39 cellular contexts compared by ENCODE assay signal in genomic region chr12:59320112-59320511, GRCh38.
"Had no signal": no experiment of that assay in that cellular context is flagged by ENCODE, and none has a peak within 500 bp of the region (broad histone marks: within the 10 kb centered on the region; RNA-seq: fewer than 3 reads in every experiment).

No MANE protein-coding gene starts in this region.

- H3K27ac Mint-ChIP-seq: activated naive CD4-positive, alpha-beta T cell treated with anti-CD3 and anti-CD28 coated beads for 36 hours; activated naive CD4-positive, alpha-beta T cell treated with anti-CD3 and anti-CD28 coated beads, Interleukin-2, amount 10 ng/mL, durations not matched to agents 7 days and 5 days; activated naive CD4-positive, alpha-beta T cell treated with anti-CD3 and anti-CD28 coated beads, Interleukin-2, amount 50 U/mL, for 24 hours; activated naive CD8-positive, alpha-beta T cell; activated naive CD8-positive, alpha-beta T cell treated with anti-CD3 and anti-CD28 coated beads for 36 hours; activated naive CD8-positive, alpha-beta T cell treated with anti-CD3 and anti-CD28 coated beads, Interleukin-2, amount 10 ng/mL, durations not matched to agents 7 days and 5 days; activated naive CD8-positive, alpha-beta T cell treated with anti-CD3 and anti-CD28 coated beads, Interleukin-2, amount 50 U/mL, for 24 hours; activated T-cell treated with anti-CD3 and anti-CD28 coated beads, Interleukin-2, amount 50 U/mL, for 72 hours; activated T-helper 1 cell treated with anti-CD3 and anti-CD28 coated beads, Interleukin-12 subunit alpha, Interleukin-12 subunit beta, Interleukin-2, Interleukin-4 antibody, amounts not matched to agents 30 ng/mL and 10 ng/mL and 1 ng/mL, durations not matched to agents 14 hours and 24 hours and 36 hours; activated T-helper 17 cell treated with anti-CD3 and anti-CD28 coated beads, Interleukin-2, amount 50 U/mL, for 72 hours; activated T-helper 2 cell treated with anti-CD3 and anti-CD28 coated beads, Interferon-gamma antibody, Interleukin-2, Interleukin-4, amounts not matched to agents 10 μg/mL and 5 μg/mL and 100 μg/mL, durations not matched to agents 14 hours and 24 hours and 36 hours; brain had no signal

- H3K36me3 ChIP-seq: adrenal gland, ascending aorta, brain microvascular endothelial cell, breast epithelium, cardiac muscle cell had no signal

- DNase-seq: activated effector memory CD4-positive, alpha-beta T cell treated with anti-CD3 and anti-CD28 coated beads, Interleukin-2, amount 50 U/mL, for 16 hours; activated effector memory CD4-positive, alpha-beta T cell treated with Interleukin-2 at 50 U/mL for 16 hours; activated gamma-delta T cell; activated gamma-delta T cell treated with Interleukin-2 at 50 U/mL for 16 hours; activated naive CD4-positive, alpha-beta T cell; activated naive CD4-positive, alpha-beta T cell treated with anti-CD3 and anti-CD28 coated beads for 36 hours; activated naive CD4-positive, alpha-beta T cell treated with anti-CD3 and anti-CD28 coated beads, Interleukin-2, amount 10 ng/mL, durations not matched to agents 7 days and 5 days; activated naive CD4-positive, alpha-beta T cell treated with anti-CD3 and anti-CD28 coated beads, Interleukin-2, amount 50 U/mL, for 16 hours; activated naive CD4-positive, alpha-beta T cell treated with Interleukin-2 at 50 U/mL for 16 hours; activated naive CD8-positive, alpha-beta T cell treated with anti-CD3 and anti-CD28 coated beads for 36 hours; activated naive CD8-positive, alpha-beta T cell treated with anti-CD3 and anti-CD28 coated beads, Interleukin-2, amount 10 ng/mL, durations not matched to agents 7 days and 5 days; activated naive CD8-positive, alpha-beta T cell treated with anti-CD3 and anti-CD28 coated beads, Interleukin-2, amount 50 U/mL, for 24 hours; activated T-cell treated with anti-CD3 and anti-CD28 coated beads, Interleukin-2, amount 50 U/mL, for 4 hours; activated T-cell treated with anti-CD3 and anti-CD28 coated beads, Interleukin-2, amount 50 U/mL, for 48 hours; activated T-cell treated with anti-CD3 and anti-CD28 coated beads, Interleukin-2, amount 50 U/mL, for 72 hours; adrenal gland; amniotic stem cell; amygdala; anterior cingulate cortex; aorta; body of pancreas; brain microvascular endothelial cell; caudate nucleus; central memory CD4-positive, alpha-beta T cell; cerebellar nuclear complex had no signal

- H3K4me1 ChIP-seq: adrenal gland, ascending aorta, body of pancreas, breast epithelium had no signal

- H3K27me3 Mint-ChIP-seq: activated naive CD4-positive, alpha-beta T cell treated with anti-CD3 and anti-CD28 coated beads, Interleukin-2, amount 10 ng/mL, durations not matched to agents 7 days and 5 days; activated naive CD4-positive, alpha-beta T cell treated with anti-CD3 and anti-CD28 coated beads, Interleukin-2, amount 50 U/mL, for 24 hours; activated naive CD8-positive, alpha-beta T cell; activated naive CD8-positive, alpha-beta T cell treated with anti-CD3 and anti-CD28 coated beads for 36 hours; activated naive CD8-positive, alpha-beta T cell treated with anti-CD3 and anti-CD28 coated beads, Interleukin-2, amount 10 ng/mL, durations not matched to agents 7 days and 5 days; activated naive CD8-positive, alpha-beta T cell treated with anti-CD3 and anti-CD28 coated beads, Interleukin-2, amount 50 U/mL, for 24 hours; activated T-helper 17 cell treated with anti-CD3 and anti-CD28 coated beads, Interleukin-2, amount 50 U/mL, for 72 hours; brain; central memory CD8-positive, alpha-beta T cell had no signal

- FAIRE-seq: astrocyte, bronchial epithelial cell, colon had no signal

- H3K4me3 Mint-ChIP-seq: activated naive CD4-positive, alpha-beta T cell treated with anti-CD3 and anti-CD28 coated beads for 36 hours; activated naive CD4-positive, alpha-beta T cell treated with anti-CD3 and anti-CD28 coated beads, Interleukin-2, amount 10 ng/mL, durations not matched to agents 7 days and 5 days; activated naive CD4-positive, alpha-beta T cell treated with anti-CD3 and anti-CD28 coated beads, Interleukin-2, amount 50 U/mL, for 24 hours; activated naive CD8-positive, alpha-beta T cell; activated naive CD8-positive, alpha-beta T cell treated with anti-CD3 and anti-CD28 coated beads for 36 hours; activated naive CD8-positive, alpha-beta T cell treated with anti-CD3 and anti-CD28 coated beads, Interleukin-2, amount 10 ng/mL, durations not matched to agents 7 days and 5 days; activated naive CD8-positive, alpha-beta T cell treated with anti-CD3 and anti-CD28 coated beads, Interleukin-2, amount 50 U/mL, for 24 hours; activated T-cell treated with anti-CD3 and anti-CD28 coated beads, Interleukin-2, amount 50 U/mL, for 4 hours; activated T-cell treated with anti-CD3 and anti-CD28 coated beads, Interleukin-2, amount 50 U/mL, for 72 hours; activated T-helper 1 cell treated with anti-CD3 and anti-CD28 coated beads, Interleukin-12 subunit alpha, Interleukin-12 subunit beta, Interleukin-2, Interleukin-4 antibody, amounts not matched to agents 30 ng/mL and 10 ng/mL and 1 ng/mL, durations not matched to agents 14 hours and 24 hours and 36 hours; activated T-helper 17 cell treated with anti-CD3 and anti-CD28 coated beads, Interleukin-2, amount 50 U/mL, for 72 hours; brain; central memory CD8-positive, alpha-beta T cell had no signal

- H3K4me3 ChIP-seq: adrenal gland, ascending aorta, body of pancreas, breast epithelium, cardiac muscle cell had no signal

- H3K27ac ChIP-seq: adrenal gland, ascending aorta, body of pancreas, brain microvascular endothelial cell, breast epithelium, cardiac muscle cell had no signal

- H3K9me3 Mint-ChIP-seq: activated naive CD4-positive, alpha-beta T cell treated with anti-CD3 and anti-CD28 coated beads for 36 hours; activated naive CD4-positive, alpha-beta T cell treated with anti-CD3 and anti-CD28 coated beads, Interleukin-2, amount 10 ng/mL, durations not matched to agents 7 days and 5 days; activated naive CD4-positive, alpha-beta T cell treated with anti-CD3 and anti-CD28 coated beads, Interleukin-2, amount 50 U/mL, for 24 hours; activated naive CD4-positive, alpha-beta T cell treated with anti-CD3 and anti-CD28 coated beads, Interleukin-2, amount 50 U/mL, for 72 hours; activated naive CD8-positive, alpha-beta T cell treated with anti-CD3 and anti-CD28 coated beads for 36 hours; activated naive CD8-positive, alpha-beta T cell treated with anti-CD3 and anti-CD28 coated beads, Interleukin-2, amount 10 ng/mL, durations not matched to agents 7 days and 5 days; activated T-cell treated with anti-CD3 and anti-CD28 coated beads, Interleukin-2, amount 50 U/mL, for 4 hours; activated T-cell treated with anti-CD3 and anti-CD28 coated beads, Interleukin-2, amount 50 U/mL, for 72 hours; activated T-helper 1 cell treated with anti-CD3 and anti-CD28 coated beads, Interleukin-12 subunit alpha, Interleukin-12 subunit beta, Interleukin-2, Interleukin-4 antibody, amounts not matched to agents 30 ng/mL and 10 ng/mL and 1 ng/mL, durations not matched to agents 14 hours and 24 hours and 36 hours; activated T-helper 17 cell treated with anti-CD3 and anti-CD28 coated beads, Interleukin-2, amount 50 U/mL, for 72 hours; activated T-helper 2 cell treated with anti-CD3 and anti-CD28 coated beads, Interferon-gamma antibody, Interleukin-2, Interleukin-4, amounts not matched to agents 10 μg/mL and 5 μg/mL and 100 μg/mL, durations not matched to agents 14 hours and 24 hours and 36 hours; central memory CD8-positive, alpha-beta T cell had no signal

- H3K4me1 Mint-ChIP-seq: activated naive CD4-positive, alpha-beta T cell treated with anti-CD3 and anti-CD28 coated beads, Interleukin-2, amount 10 ng/mL, durations not matched to agents 7 days and 5 days; activated naive CD4-positive, alpha-beta T cell treated with anti-CD3 and anti-CD28 coated beads, Interleukin-2, amount 50 U/mL, for 24 hours; activated naive CD8-positive, alpha-beta T cell treated with anti-CD3 and anti-CD28 coated beads for 36 hours; activated naive CD8-positive, alpha-beta T cell treated with anti-CD3 and anti-CD28 coated beads, Interleukin-2, amount 10 ng/mL, durations not matched to agents 7 days and 5 days; activated naive CD8-positive, alpha-beta T cell treated with anti-CD3 and anti-CD28 coated beads, Interleukin-2, amount 50 U/mL, for 24 hours; activated T-helper 17 cell treated with anti-CD3 and anti-CD28 coated beads, Interleukin-2, amount 50 U/mL, for 72 hours; brain; central memory CD8-positive, alpha-beta T cell had no signal

- ATAC-seq: activated naive CD4-positive, alpha-beta T cell treated with anti-CD3 and anti-CD28 coated beads, Interleukin-2, amount 50 U/mL, for 72 hours; activated naive CD8-positive, alpha-beta T cell treated with anti-CD3 and anti-CD28 coated beads, Interleukin-2, amount 50 U/mL, for 24 hours; activated T-cell treated with anti-CD3 and anti-CD28 coated beads, Interleukin-2, amount 50 U/mL, for 4 hours; activated T-cell treated with anti-CD3 and anti-CD28 coated beads, Interleukin-2, amount 50 U/mL, for 72 hours; activated T-helper 17 cell treated with anti-CD3 and anti-CD28 coated beads, Interleukin-2, amount 50 U/mL, for 72 hours; body of pancreas had no signal

- H3K36me3 Mint-ChIP-seq: activated naive CD4-positive, alpha-beta T cell treated with anti-CD3 and anti-CD28 coated beads, Interleukin-2, amount 10 ng/mL, durations not matched to agents 7 days and 5 days; activated naive CD4-positive, alpha-beta T cell treated with anti-CD3 and anti-CD28 coated beads, Interleukin-2, amount 50 U/mL, for 24 hours; activated naive CD4-positive, alpha-beta T cell treated with anti-CD3 and anti-CD28 coated beads, Interleukin-2, amount 50 U/mL, for 72 hours; activated naive CD8-positive, alpha-beta T cell; activated naive CD8-positive, alpha-beta T cell treated with anti-CD3 and anti-CD28 coated beads for 36 hours; activated naive CD8-positive, alpha-beta T cell treated with anti-CD3 and anti-CD28 coated beads, Interleukin-2, amount 10 ng/mL, durations not matched to agents 7 days and 5 days; brain had no signal

- H3K27me3 ChIP-seq: adrenal gland, ascending aorta, body of pancreas, brain microvascular endothelial cell, breast epithelium, cardiac muscle cell had no signal

- H3K9me3 ChIP-seq: adrenal gland, ascending aorta, body of pancreas, breast epithelium had no signal
